Comparison of ENCODE assay signal across 12 cellular contexts in the genomic region with DNA sequence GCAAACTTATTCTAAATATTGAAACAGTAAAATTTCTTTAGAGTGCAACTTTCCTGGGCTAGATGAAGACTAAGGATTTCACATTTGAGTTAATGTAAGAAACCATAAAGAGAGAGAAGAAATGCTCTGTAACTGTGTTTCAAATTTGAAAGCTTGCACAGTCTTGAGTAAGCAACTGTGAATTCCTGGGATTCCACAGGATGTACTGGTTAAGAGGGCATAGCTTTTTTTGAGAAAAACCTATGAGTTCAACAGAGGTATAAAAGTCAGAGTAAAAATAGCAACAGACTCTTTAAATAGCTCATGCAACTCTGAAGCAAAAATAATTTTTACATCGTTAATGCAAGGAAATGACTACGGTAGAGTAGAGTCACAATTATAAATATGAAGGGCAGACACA. TPM values are rescaled to one million over a fixed set of nuclear protein-coding genes. Genes with fewer than 3 reads are reported as not detected.
A peak's percentile ranks its signal among the peaks of the same experiment; 100 is the strongest.
DNase-seq lines count a peak whose midpoint lies in the region; ATAC-seq and TF ChIP-seq lines count a peak whose summit lies in the region.
"Had no signal": no experiment of that assay in that cellular context is flagged by ENCODE, and none has a peak within 500 bp of the region (broad histone marks: within the 10 kb centered on the region; RNA-seq: fewer than 3 reads in every experiment).

No MANE protein-coding gene starts in this region.

- H3K36me3 ChIP-seq in SK-N-MC (ENCODE audit: insufficient read depth, low read length): no peaks in the 10 kb centered on the region

- H3K4me3 Mint-ChIP-seq in activated naive CD4-positive, alpha-beta T cell treated with anti-CD3 and anti-CD28 coated beads, Interleukin-2, amount 10 ng/mL, durations not matched to agents 7 days and 5 days: no peak overlapping the region
- peak overlapping the region; percentile 25 for H3K4me3 Mint-ChIP-seq in stimulated activated effector memory CD8-positive, alpha-beta T cell treated with anti-CD3 and anti-CD28 coated beads, Interleukin-12 subunit alpha, Interleukin-12 subunit beta, amount 100 ng/mL, for 72 hours
- H3K4me3 Mint-ChIP-seq: endodermal cell had no signal

- H3K4me1 Mint-ChIP-seq in activated naive CD4-positive, alpha-beta T cell treated with anti-CD3 and anti-CD28 coated beads, Interleukin-2, amount 10 ng/mL, durations not matched to agents 7 days and 5 days: peaks cover 21% of the 10 kb centered on the region
- peaks cover 6% of the 10 kb centered on the region for H3K4me1 Mint-ChIP-seq in stimulated activated effector memory CD8-positive, alpha-beta T cell treated with anti-CD3 and anti-CD28 coated beads, Interleukin-12 subunit alpha, Interleukin-12 subunit beta, amount 100 ng/mL, for 72 hours
- H3K4me1 Mint-ChIP-seq: endodermal cell had no signal

- H3K36me3 Mint-ChIP-seq in activated naive CD4-positive, alpha-beta T cell treated with anti-CD3 and anti-CD28 coated beads, Interleukin-2, amount 10 ng/mL, durations not matched to agents 7 days and 5 days: peaks cover 2% of the 10 kb centered on the region
- H3K36me3 Mint-ChIP-seq in activated naive CD4-positive, alpha-beta T cell treated with anti-CD3 and anti-CD28 coated beads, Interleukin-2, amount 50 U/mL, for 72 hours: no peaks in the 10 kb centered on the region
- H3K36me3 Mint-ChIP-seq in stimulated activated effector memory CD8-positive, alpha-beta T cell treated with anti-CD3 and anti-CD28 coated beads, Interleukin-12 subunit alpha, Interleukin-12 subunit beta, amount 100 ng/mL, for 72 hours: no peaks in the 10 kb centered on the region

- TF ChIP-seq CTCF in fibroblast of mammary gland (conservative IDR thresholded peaks at IDR 0.05; ENCODE audit: control insufficient read depth, insufficient read depth, low read depth, low read length): no peak
- TF ChIP-seq CTCF in GM10248 (IDR thresholded peaks at IDR 0.05; ENCODE audit: control extremely low read depth, extremely low read depth, low read depth, missing control alignments): no peak

- peak overlapping the region; percentile 74 for H3K27ac ChIP-seq in SK-N-MC
- H3K27ac ChIP-seq: skin epidermis had no signal

- POLR2A ChIA-PET in GM10248 (lab: Yijun Ruan, JAX): no interaction called here

- no peaks in the 10 kb centered on the region for H3K9me3 ChIP-seq in SK-N-MC (ENCODE audit: low read depth, low read length)

- DNase-seq in activated naive CD4-positive, alpha-beta T cell treated with anti-CD3 and anti-CD28 coated beads, Interleukin-2, amount 10 ng/mL, durations not matched to agents 7 days and 5 days: no peak
- DNase-seq in activated naive CD4-positive, alpha-beta T cell treated with anti-CD3 and anti-CD28 coated beads, Interleukin-2, amount 50 U/mL, for 72 hours (ENCODE audit: low spot score in 2 of 2): no peak
- no peak for DNase-seq in SK-N-MC (ENCODE audit: low read depth, low spot score)
- DNase-seq in fibroblast of mammary gland (ENCODE audit: low read depth): peak; percentile 35
- DNase-seq in stimulated activated effector memory CD8-positive, alpha-beta T cell treated with anti-CD3 and anti-CD28 coated beads, Interleukin-12 subunit alpha, Interleukin-12 subunit beta, amount 100 ng/mL, for 72 hours (ENCODE audit: low spot score in 2 of 2): no peak
- DNase-seq in GM10248 (ENCODE audit: extremely low spot score): no peak
- no peak for DNase-seq in stimulated activated CD4-positive, alpha-beta T cell treated with anti-CD3 and anti-CD28 coated beads, Interleukin-4, amount 100 ng/mL, for 24 hours
- no peak for DNase-seq in NCI-H1930 (lab: John Stamatoyannopoulos, UW)
- DNase-seq: activated CD8-positive, alpha-beta memory T cell treated with anti-CD3 and anti-CD28 coated beads for 24 hours; endodermal cell; NCI-H1417 treated with DMSO at 0.1 percent for 48 hours had no signal

- H3K4me3 ChIP-seq in SK-N-MC (peak overlapping the region; percentile 6; the same call in 1 of the 2 replicates), fibroblast of mammary gland (ENCODE audit: control insufficient read depth, low read depth, low read length) (no peak overlapping the region)
- H3K4me3 ChIP-seq: skin epidermis had no signal

- peaks cover 2% of the 10 kb centered on the region for H3K9me3 Mint-ChIP-seq in activated naive CD4-positive, alpha-beta T cell treated with anti-CD3 and anti-CD28 coated beads, Interleukin-2, amount 10 ng/mL, durations not matched to agents 7 days and 5 days
- no peaks in the 10 kb centered on the region for H3K9me3 Mint-ChIP-seq in activated naive CD4-positive, alpha-beta T cell treated with anti-CD3 and anti-CD28 coated beads, Interleukin-2, amount 50 U/mL, for 72 hours
- H3K9me3 Mint-ChIP-seq in stimulated activated effector memory CD8-positive, alpha-beta T cell treated with anti-CD3 and anti-CD28 coated beads, Interleukin-12 subunit alpha, Interleukin-12 subunit beta, amount 100 ng/mL, for 72 hours: no peaks in the 10 kb centered on the region

- no peak overlapping the region for H3K9ac ChIP-seq in SK-N-MC (ENCODE audit: insufficient read length)

- ATAC-seq in activated naive CD4-positive, alpha-beta T cell treated with anti-CD3 and anti-CD28 coated beads, Interleukin-2, amount 50 U/mL, for 72 hours: no peak
- peak; percentile 80 for ATAC-seq in stimulated activated effector memory CD8-positive, alpha-beta T cell treated with anti-CD3 and anti-CD28 coated beads, Interleukin-12 subunit alpha, Interleukin-12 subunit beta, amount 100 ng/mL, for 72 hours

- peak overlapping the region; percentile 62 for H3K27ac Mint-ChIP-seq in activated naive CD4-positive, alpha-beta T cell treated with anti-CD3 and anti-CD28 coated beads, Interleukin-2, amount 10 ng/mL, durations not matched to agents 7 days and 5 days
- H3K27ac Mint-ChIP-seq in activated naive CD4-positive, alpha-beta T cell treated with anti-CD3 and anti-CD28 coated beads, Interleukin-2, amount 50 U/mL, for 72 hours: no peak overlapping the region
- peak overlapping the region; percentile 67 for H3K27ac Mint-ChIP-seq in stimulated activated effector memory CD8-positive, alpha-beta T cell treated with anti-CD3 and anti-CD28 coated beads, Interleukin-12 subunit alpha, Interleukin-12 subunit beta, amount 100 ng/mL, for 72 hours
- H3K27ac Mint-ChIP-seq: endodermal cell had no signal

- peaks cover 4% of the 10 kb centered on the region for H3K27me3 Mint-ChIP-seq in activated naive CD4-positive, alpha-beta T cell treated with anti-CD3 and anti-CD28 coated beads, Interleukin-2, amount 10 ng/mL, durations not matched to agents 7 days and 5 days

- CTCF ChIA-PET in activated naive CD4-positive, alpha-beta T cell treated with anti-CD3 and anti-CD28 coated beads, Interleukin-2, amount 10 ng/mL, durations not matched to agents 7 days and 5 days (lab: Charles Lee): interaction anchor here (0.6 to 0.8 kb wide), 2 partner anchors 42 to 503 kb away, joined by 3 to 4 read pairs; no protein-coding TSS in a partner anchor
- CTCF ChIA-PET in GM10248 (lab: Yijun Ruan, JAX): interaction anchor here (0.9 to 1.6 kb wide), 2 partner anchors 12 to 14 kb away, joined by 3 to 6 read pairs; no protein-coding TSS in a partner anchor

RNA-seq across cellular contexts. Expression of a gene that starts 25.5 kb away (rescaled TPM):
- 10 to 100 TPM; 53.0 to 54.2 TPM for total RNA-seq in activated naive CD4-positive, alpha-beta T cell treated with anti-CD3 and anti-CD28 coated beads, Interleukin-2, amount 50 U/mL, for 72 hours

Comparison
In these comparisons a context has a peak if more than half of its experiments do, and no peak if none do; other contexts are left out.
1. H3K27ac Mint-ChIP-seq: peak in activated naive CD4-positive, alpha-beta T cell treated with anti-CD3 and anti-CD28 coated beads, Interleukin-2, amount 10 ng/mL, durations not matched to agents 7 days and 5 days (single experiment) and stimulated activated effector memory CD8-positive, alpha-beta T cell treated with anti-CD3 and anti-CD28 coated beads, Interleukin-12 subunit alpha, Interleukin-12 subunit beta, amount 100 ng/mL, for 72 hours (single experiment); none in activated naive CD4-positive, alpha-beta T cell treated with anti-CD3 and anti-CD28 coated beads, Interleukin-2, amount 50 U/mL, for 72 hours (0 of 2).